Comparison of ENCODE assay signal across 9 cellular contexts in the genomic region with DNA sequence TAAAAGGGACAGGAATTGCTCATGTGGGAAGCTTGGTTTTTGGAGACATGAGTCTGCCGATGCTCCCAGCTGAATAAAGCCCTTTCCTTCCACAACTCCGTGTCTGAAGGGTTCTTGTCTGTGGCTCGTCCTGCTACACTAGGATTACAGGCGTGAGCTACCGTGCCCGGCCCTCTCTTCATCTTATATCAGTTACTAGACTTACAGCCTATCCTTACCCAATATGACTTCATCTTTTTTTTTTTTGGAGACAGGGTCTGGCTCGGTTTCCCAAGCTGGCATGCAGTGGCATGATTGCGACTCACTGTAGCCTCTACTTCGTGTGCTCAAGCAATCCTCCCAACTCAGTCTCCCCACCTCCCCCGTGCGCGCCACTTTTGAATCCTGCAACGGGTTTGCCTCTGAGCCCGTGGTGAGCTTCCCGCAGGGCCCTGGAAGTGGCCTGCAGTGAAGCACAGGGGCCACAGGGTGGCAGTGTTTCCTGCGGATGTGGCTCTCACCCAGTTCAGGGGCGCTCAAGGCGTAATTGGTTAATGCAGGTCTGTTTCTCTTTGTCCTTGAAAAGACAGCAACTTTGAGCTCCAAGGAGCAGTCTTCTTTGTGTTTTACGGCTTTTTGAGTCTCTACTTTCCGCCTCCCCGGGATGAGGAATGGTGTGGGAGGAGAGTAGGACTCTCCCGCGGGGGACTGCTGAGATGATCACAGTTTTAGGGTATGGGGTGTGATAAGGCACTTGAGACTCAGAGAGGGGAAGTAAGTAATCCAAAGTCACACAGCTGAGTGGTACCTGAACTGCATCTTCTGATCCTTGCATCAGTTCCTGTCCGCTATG. TPM values are rescaled to one million over a fixed set of nuclear protein-coding genes. Genes with fewer than 3 reads are reported as not detected.
DNase-seq lines count a peak whose midpoint lies in the region; ATAC-seq and TF ChIP-seq lines count a peak whose summit lies in the region.
"Had no signal": no experiment of that assay in that cellular context is flagged by ENCODE, and none has a peak within 500 bp of the region (broad histone marks: within the 10 kb centered on the region; RNA-seq: fewer than 3 reads in every experiment).

No MANE protein-coding gene starts in this region.

- peaks cover 13% of the 10 kb centered on the region for H3K4me1 Mint-ChIP-seq in Calu3 (ENCODE audit: low read depth, unreplicated experiment)
- H3K4me1 Mint-ChIP-seq in brain, result peaks cover 9% of the 10 kb centered on the region

- H3K36me3 Mint-ChIP-seq in Calu3 (ENCODE audit: insufficient read depth, unreplicated experiment), result peaks cover 5% of the 10 kb centered on the region
- no peaks in the 10 kb centered on the region for H3K36me3 Mint-ChIP-seq in brain

- no peak overlapping the region for H3K27ac Mint-ChIP-seq in Calu3 (ENCODE audit: unreplicated experiment)
- peak overlapping the region in 3 of 5 experiments; percentile 56 to 63 (median 63) for H3K27ac Mint-ChIP-seq in brain

- H3K9me3 Mint-ChIP-seq in Calu3 (ENCODE audit: low read depth, unreplicated experiment) (no peaks in the 10 kb centered on the region), brain (peaks cover 0 to 20% (median 10%) of the 10 kb centered on the region in 5 experiments)

- no peak overlapping the region for H3K27ac ChIP-seq in VCaP

- H3K4me3 Mint-ChIP-seq in Calu3 (ENCODE audit: low read depth, unreplicated experiment) (no peak overlapping the region), brain (peak overlapping the region in 2 of 5 experiments; percentile 8 to 65)

- ATAC-seq in GM19328 (IDR thresholded peaks at IDR 0.05; ENCODE audit: unreplicated experiment), result no peak

- H3K27me3 Mint-ChIP-seq in Calu3 (ENCODE audit: unreplicated experiment) (peaks cover 52% of the 10 kb centered on the region), brain (peaks cover 6% of the 10 kb centered on the region)

- TF ChIP-seq CTCF in Calu3 (IDR thresholded peaks at IDR 0.05; ENCODE audit: unreplicated experiment) (peak; percentile 97), VCaP (conservative IDR thresholded peaks at IDR 0.05) (peak; percentile 86), brain (conservative IDR thresholded peaks at IDR 0.05) (peak; percentile 99)

- BruUV-seq in Calu3 (replicated peaks; lab: Mats Ljungman, UMichigan), result no TSS peak

- peak; percentile 88 for DNase-seq in Calu3
- peak; percentile 78 for DNase-seq in H7
- DNase-seq in NCI-H2107 (lab: John Stamatoyannopoulos, UW), result peak; percentile 64
- DNase-seq in islet precursor cell, result peak; percentile 87
- DNase-seq in stimulated activated CD4-positive, alpha-beta T cell treated with anti-CD3 and anti-CD28 coated beads, Interleukin-1b, Interleukin-23, amount 100 ng/mL, for 24 hours (ENCODE audit: low read depth in 4 of 4, low spot score in 1 of 4), result peak; percentile 36 to 56 (median 54)

- H3K4me3 ChIP-seq in H7 (ENCODE audit: insufficient read depth, low read depth, low read length), result no peak overlapping the region

- intact Hi-C loops in Calu3 (cut with micrococcal nuclease; ENCODE audit: unreplicated experiment), result loop anchor here (1.0 to 10.0 kb wide), 3 partner anchors 177 to 476 kb away; no protein-coding TSS in a partner anchor

- H3K27me3 ChIP-seq in H7 (ENCODE audit: control insufficient read depth, insufficient read depth, low read length), result no peaks in the 10 kb centered on the region

- H3K36me3 ChIP-seq in H7 (replicated peaks; ENCODE audit: control insufficient read depth, insufficient read depth, low read length), result no peaks in the 10 kb centered on the region

- CTCF ChIA-PET in Calu3 (lab: Charles Lee), result interaction anchor here (0.5 to 4.2 kb wide), 29 partner anchors 8 to 478 kb away, joined by 3 to 155 read pairs (median 4); a partner anchor contains a TSS

RNA-seq across cellular contexts. Expression of a gene that starts 22.7 kb away (rescaled TPM):
- 276 and 294 TPM in 2 replicates for total RNA-seq in Calu3 (2022)
- total RNA-seq in H7 (2014; rRNA removed; shearing (Covaris generic)), result 66.0 and 76.7 TPM in 2 replicates
- 351 TPM for polyA plus RNA-seq in brain (ENCODE audit: insufficient read depth, low read depth, low replicate concordance)
- total RNA-seq: T-helper 2 cell treated with Interferon-gamma antibody and Interleukin-4, amounts not matched to agents 100 ng/mL and 5 ng/mL, for 36 hours had no signal
